30 cellular contexts compared by ENCODE assay signal in the genomic region with DNA sequence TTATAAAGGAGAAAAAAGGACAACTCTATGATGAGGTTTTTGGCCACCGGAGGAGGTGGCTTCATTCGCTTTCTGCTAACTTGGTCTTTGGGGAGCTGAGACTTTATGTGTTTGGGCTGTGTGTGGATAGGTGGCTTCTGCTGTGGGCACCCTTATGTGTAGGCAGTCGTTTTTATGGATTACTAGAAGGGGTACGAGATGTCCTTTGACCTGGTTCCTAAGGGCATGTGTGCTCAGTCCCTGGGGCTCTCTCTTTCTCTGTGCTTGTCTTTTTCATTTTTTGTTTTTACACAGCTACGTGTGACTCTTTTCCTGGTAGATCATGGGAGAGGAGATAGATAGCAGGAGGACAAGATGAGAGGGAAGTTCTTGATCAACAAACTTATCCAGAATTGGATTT.
DNase-seq lines count a peak whose midpoint lies in the region; ATAC-seq and TF ChIP-seq lines count a peak whose summit lies in the region.
"Had no signal": no experiment of that assay in that cellular context is flagged by ENCODE, and none has a peak within 500 bp of the region (broad histone marks: within the 10 kb centered on the region; RNA-seq: fewer than 3 reads in every experiment).

No MANE protein-coding gene starts in this region.

- H3K27ac ChIP-seq in BLaER1 treated with 17β-estradiol and CSF1 and Interleukin-3, amounts not matched to agents 10 nM and 100 nM: no peak overlapping the region
- peak overlapping the region in 2 of 3 donors; percentile 34 to 44 for H3K27ac ChIP-seq in right lobe of liver
- no peak overlapping the region for H3K27ac ChIP-seq in stomach
- H3K27ac ChIP-seq: upper lobe of right lung had no signal

- peaks cover 15 to 40% (median 26%) of the 10 kb centered on the region in 10 experiments for H3K4me1 ChIP-seq in BLaER1 treated with 17β-estradiol and CSF1 and Interleukin-3, amounts not matched to agents 10 nM and 100 nM
- peaks cover 0 to 14% (median 4%) of the 10 kb centered on the region in 4 donors for H3K4me1 ChIP-seq in right lobe of liver
- H3K4me1 ChIP-seq in stomach: peaks cover 14 to 58% (median 28%) of the 10 kb centered on the region in 4 donors
- H3K4me1 ChIP-seq: upper lobe of right lung had no signal

- no peaks in the 10 kb centered on the region for H3K36me3 ChIP-seq in BLaER1 treated with 17β-estradiol and CSF1 and Interleukin-3, amounts not matched to agents 10 nM and 100 nM
- H3K36me3 ChIP-seq in right lobe of liver (peaks cover 0 to 12% (median 6%) of the 10 kb centered on the region in 4 donors), stomach (peaks cover 4 to 27% (median 17%) of the 10 kb centered on the region in 4 donors)
- H3K36me3 ChIP-seq: upper lobe of right lung had no signal

- DNase-seq in WTC11 (ENCODE audit: low spot score) (no peak), right lobe of liver (no peak), progenitor cell of endocrine pancreas (ENCODE audit: low spot score, unreplicated experiment) (no peak), NCI-H1092 treated with DMSO at 0.1 percent for 48 hours (lab: John Stamatoyannopoulos, UW) (no peak), stomach (no peak), hypothalamus (lab: John Stamatoyannopoulos, UW) (no peak)
- DNase-seq in activated CD8-positive, alpha-beta memory T cell treated with anti-CD3 and anti-CD28 coated beads for 24 hours: no peak
- DNase-seq: ACHN; activated CD4-positive, alpha-beta memory T cell treated with anti-CD3 and anti-CD28 coated beads, Interleukin-2, amount 10 ng/mL, durations not matched to agents 7 days and 5 days; activated CD4-positive, alpha-beta T cell treated with anti-CD3 and anti-CD28 coated beads for 1 hour; anterior cingulate cortex; C1 segment of cervical spinal cord; DMS79; GDM1; NCI-H2081; NCI-H226; NCI-H748 treated with DMSO at 0.1 percent for 48 hours; occipital lobe; OCI-M1; retina; stimulated activated CD4-positive, alpha-beta T cell treated with anti-CD3 and anti-CD28 coated beads, Interleukin-4, amount 100 ng/mL, for 24 hours; T-helper 2 cell; upper lobe of right lung had no signal

- 51% methylated on average over 5 of the region's 5 CpGs for WGBS in right lobe of liver (ENCODE audit: insufficient coverage, low coverage, low lambda C conversion rate, missing lambda C conversion rate)
- WGBS in stomach, 5 donors: 74 to 85% (median 79%) methylated on average over 5 of the region's 5 CpGs

- TF ChIP-seq POLR2A in right lobe of liver (IDR thresholded peaks at IDR 0.05) (no peak), stomach (IDR thresholded peaks at IDR 0.05) (no peak)

- peak overlapping the region in 7 of 11 experiments; percentile 1 to 49 (median 33); a peak in 9 of 22 replicates for H3K4me2 ChIP-seq in BLaER1 treated with 17β-estradiol and CSF1 and Interleukin-3, amounts not matched to agents 10 nM and 100 nM

- peaks cover 0 to 87% (median 0%) of the 10 kb centered on the region in 11 experiments; a peak in 5 of 22 replicates for H3K27me3 ChIP-seq in BLaER1 treated with 17β-estradiol and CSF1 and Interleukin-3, amounts not matched to agents 10 nM and 100 nM
- H3K27me3 ChIP-seq in right lobe of liver (no peaks in the 10 kb centered on the region), stomach (no peaks in the 10 kb centered on the region)
- H3K27me3 ChIP-seq: upper lobe of right lung had no signal

- no peak for TF ChIP-seq CTCF in WTC11 (IDR thresholded peaks at IDR 0.05)
- no peak for TF ChIP-seq CTCF in right lobe of liver (IDR thresholded peaks at IDR 0.05)
- no peak for TF ChIP-seq CTCF in progenitor cell of endocrine pancreas (IDR thresholded peaks at IDR 0.05; ENCODE audit: unreplicated experiment)
- TF ChIP-seq CTCF in stomach (IDR thresholded peaks at IDR 0.05): no peak

- H3K4me3 ChIP-seq in BLaER1 treated with 17β-estradiol and CSF1 and Interleukin-3, amounts not matched to agents 10 nM and 100 nM: no peak overlapping the region
- H3K4me3 ChIP-seq in right lobe of liver (no peak overlapping the region), stomach (no peak overlapping the region)
- H3K4me3 ChIP-seq: HAP-1, upper lobe of right lung had no signal

- H3K9me3 ChIP-seq in BLaER1 treated with 17β-estradiol and CSF1 and Interleukin-3, amounts not matched to agents 10 nM and 100 nM (replicated peaks in 1 of 11): peaks cover 0 to 10% (median 0%) of the 10 kb centered on the region in 11 experiments; a peak in 6 of 22 replicates
- H3K9me3 ChIP-seq in right lobe of liver (no peaks in the 10 kb centered on the region), stomach (no peaks in the 10 kb centered on the region)
- H3K9me3 ChIP-seq: HAP-1, upper lobe of right lung had no signal

- H3K27ac Mint-ChIP-seq in WTC11 (0 out of 2 replicates have a peak overlapping the region, but pooled peaks have one; percentile 70), progenitor cell of endocrine pancreas (peak overlapping the region; percentile 31)
- H3K27ac Mint-ChIP-seq: activated CD4-positive, alpha-beta memory T cell treated with anti-CD3 and anti-CD28 coated beads, Interleukin-2, amount 10 ng/mL, durations not matched to agents 7 days and 5 days; activated naive CD4-positive, alpha-beta T cell treated with anti-CD3 and anti-CD28 coated beads, Interleukin-2, amount 50 U/mL, for 72 hours; activated T-helper 2 cell treated with anti-CD3 and anti-CD28 coated beads, Interferon-gamma antibody, Interleukin-2, Interleukin-4, amounts not matched to agents 10 μg/mL and 5 μg/mL and 100 μg/mL, durations not matched to agents 14 hours and 24 hours and 36 hours; dendritic cell treated with granulocyte-macrophage colony-stimulating factor and Interleukin-4, amounts not matched to agents 40 ng/mL and 50 ng/mL, for 4 days; stimulated activated effector memory CD8-positive, alpha-beta T cell treated with anti-CD3 and anti-CD28 coated beads, Interleukin-12 subunit alpha, Interleukin-12 subunit beta, amount 100 ng/mL, for 72 hours had no signal

- H3K9me3 Mint-ChIP-seq in WTC11 (no peaks in the 10 kb centered on the region), progenitor cell of endocrine pancreas (ENCODE audit: low read depth) (no peaks in the 10 kb centered on the region)
- H3K9me3 Mint-ChIP-seq: activated CD4-positive, alpha-beta memory T cell treated with anti-CD3 and anti-CD28 coated beads, Interleukin-2, amount 10 ng/mL, durations not matched to agents 7 days and 5 days; activated naive CD4-positive, alpha-beta T cell treated with anti-CD3 and anti-CD28 coated beads, Interleukin-2, amount 50 U/mL, for 72 hours; activated T-helper 2 cell treated with anti-CD3 and anti-CD28 coated beads, Interferon-gamma antibody, Interleukin-2, Interleukin-4, amounts not matched to agents 10 μg/mL and 5 μg/mL and 100 μg/mL, durations not matched to agents 14 hours and 24 hours and 36 hours; dendritic cell treated with granulocyte-macrophage colony-stimulating factor and Interleukin-4, amounts not matched to agents 40 ng/mL and 50 ng/mL, for 4 days; stimulated activated effector memory CD8-positive, alpha-beta T cell treated with anti-CD3 and anti-CD28 coated beads, Interleukin-12 subunit alpha, Interleukin-12 subunit beta, amount 100 ng/mL, for 72 hours had no signal

- TF ChIP-seq EP300 in stomach (IDR thresholded peaks at IDR 0.05): no peak

- H3K4me1 Mint-ChIP-seq in WTC11: peaks cover 24% of the 10 kb centered on the region
- H3K4me1 Mint-ChIP-seq in progenitor cell of endocrine pancreas (ENCODE audit: low read depth): peaks cover 17% of the 10 kb centered on the region

- intact Hi-C loops in right lobe of liver (cut with DNase I): no loop called here
- intact Hi-C loops in stomach (cut with DNase I; ENCODE audit: low total_unique reads): no loop called here

- POLR2A ChIA-PET in WTC11 (lab: Charles Lee): no interaction called here

- ATAC-seq in WTC11 (no peak), right lobe of liver (peak; percentile 72 to 91 (median 87))
- ATAC-seq: activated naive CD4-positive, alpha-beta T cell treated with anti-CD3 and anti-CD28 coated beads, Interleukin-2, amount 50 U/mL, for 72 hours; SK-N-SH treated with all-trans-retinoic acid at 6 μM for 48 hours; stimulated activated effector memory CD8-positive, alpha-beta T cell treated with anti-CD3 and anti-CD28 coated beads, Interleukin-12 subunit alpha, Interleukin-12 subunit beta, amount 100 ng/mL, for 72 hours; upper lobe of right lung had no signal

- H3K27me3 Mint-ChIP-seq in WTC11 (ENCODE audit: low read depth) (no peaks in the 10 kb centered on the region), progenitor cell of endocrine pancreas (no peaks in the 10 kb centered on the region)

- H3K9ac ChIP-seq in BLaER1 treated with 17β-estradiol and CSF1 and Interleukin-3, amounts not matched to agents 10 nM and 100 nM: no peak overlapping the region

- CTCF ChIA-PET in WTC11 (lab: Charles Lee): no interaction called here

- H3K4me3 Mint-ChIP-seq in WTC11: no peak overlapping the region
- H3K4me3 Mint-ChIP-seq in progenitor cell of endocrine pancreas (ENCODE audit: low read depth): no peak overlapping the region
- H3K4me3 Mint-ChIP-seq: activated CD4-positive, alpha-beta memory T cell treated with anti-CD3 and anti-CD28 coated beads, Interleukin-2, amount 10 ng/mL, durations not matched to agents 7 days and 5 days; dendritic cell treated with granulocyte-macrophage colony-stimulating factor and Interleukin-4, amounts not matched to agents 40 ng/mL and 50 ng/mL, for 4 days; stimulated activated effector memory CD8-positive, alpha-beta T cell treated with anti-CD3 and anti-CD28 coated beads, Interleukin-12 subunit alpha, Interleukin-12 subunit beta, amount 100 ng/mL, for 72 hours had no signal

- H3K36me3 Mint-ChIP-seq in WTC11: peaks cover 28% of the 10 kb centered on the region
- peaks cover 16% of the 10 kb centered on the region for H3K36me3 Mint-ChIP-seq in progenitor cell of endocrine pancreas (ENCODE audit: insufficient read depth)
- H3K36me3 Mint-ChIP-seq: activated naive CD4-positive, alpha-beta T cell treated with anti-CD3 and anti-CD28 coated beads, Interleukin-2, amount 50 U/mL, for 72 hours; stimulated activated effector memory CD8-positive, alpha-beta T cell treated with anti-CD3 and anti-CD28 coated beads, Interleukin-12 subunit alpha, Interleukin-12 subunit beta, amount 100 ng/mL, for 72 hours had no signal

- H4K20me1 ChIP-seq in BLaER1 treated with 17β-estradiol and CSF1 and Interleukin-3, amounts not matched to agents 10 nM and 100 nM: peaks cover 0 to 17% (median 0%) of the 10 kb centered on the region in 11 experiments; a peak in 1 of 22 replicates

TF ChIP-seq in WTC11, 78 proteins besides CTCF, POLR2A, EP300 and RAD21 (continues in another document):
- TF ChIP-seq KAT7 (CRISPR knock-in tag; IDR thresholded peaks at IDR 0.05; ENCODE audit: borderline replicate concordance) (no peak), NR1H2 (CRISPR knock-in tag; IDR thresholded peaks at IDR 0.05) (no peak)

Comparison
In these comparisons a context has a peak if more than half of its experiments do, and no peak if none do; other contexts are left out.
1. H3K27ac ChIP-seq: peak in right lobe of liver (2 of 3); none in BLaER1 treated with 17β-estradiol and CSF1 and Interleukin-3, amounts not matched to agents 10 nM and 100 nM (0 of 11) and stomach (0 of 5).